ENCODE assay signal across 27 cellular contexts in genomic region chr1:240927815-240928214, GRCh38.
"Had no signal": no experiment of that assay in that cellular context is flagged by ENCODE, and none has a peak within 500 bp of the region (broad histone marks: within the 10 kb centered on the region; RNA-seq: fewer than 3 reads in every experiment).

No MANE protein-coding gene starts in this region.

- FAIRE-seq: bronchial epithelial cell, endometrium, frontal cortex, islet of Langerhans had no signal

- H3K36me3 ChIP-seq: esophagus squamous epithelium, lower lobe of right lung, sigmoid colon, upper lobe of left lung, vagina had no signal

- H3K27ac ChIP-seq: epithelial cell of prostate, esophagus squamous epithelium, lower lobe of right lung, sigmoid colon, upper lobe of left lung, vagina had no signal

- H3K9me3 ChIP-seq: lower lobe of right lung, sigmoid colon, upper lobe of left lung, vagina had no signal

- H3K4me3 ChIP-seq: esophagus squamous epithelium, lower lobe of right lung, sigmoid colon, smooth muscle cell, upper lobe of left lung, vagina had no signal

- H3K4me2 ChIP-seq: smooth muscle cell had no signal

- H3K27me3 ChIP-seq: esophagus squamous epithelium, sigmoid colon, upper lobe of left lung, vagina had no signal

- DNase-seq: activated CD4-positive, CD25-positive, alpha-beta regulatory T cell treated with anti-CD3 and anti-CD28 coated beads, Interleukin-2, amount 50 U/mL, for 72 hours; activated CD8-positive, alpha-beta memory T cell treated with anti-CD3 and anti-CD28 coated beads, Interleukin-2, amount 10 ng/mL, durations not matched to agents 7 days and 5 days; activated CD8-positive, alpha-beta T cell treated with anti-CD3 and anti-CD28 coated beads, Interleukin-2, amount 10 ng/mL, durations not matched to agents 7 days and 5 days; activated naive CD4-positive, alpha-beta T cell treated with Interleukin-2 at 50 U/mL for 16 hours; activated T-cell treated with anti-CD3 and anti-CD28 coated beads, Interleukin-2, amount 50 U/mL, for 48 hours; anterior cingulate cortex; dermis blood vessel endothelial cell; effector CD4-positive, alpha-beta T cell; esophagus squamous epithelium; lower lobe of right lung; mesendoderm; sigmoid colon; stimulated activated CD4-positive, alpha-beta T cell treated with anti-CD3 and anti-CD28 coated beads, Interleukin-1b, Interleukin-23, amount 100 ng/mL, for 48 hours; stimulated activated CD4-positive, alpha-beta T cell treated with anti-CD3 and anti-CD28 coated beads, Interleukin-4, amount 100 ng/mL, for 4 hours; stimulated activated CD8-positive, alpha-beta memory T cell treated with anti-CD3 and anti-CD28 coated beads, Interleukin-4, amount 100 ng/mL, for 48 hours; stimulated activated naive CD8-positive, alpha-beta T cell treated with anti-CD3 and anti-CD28 coated beads, Interleukin-15, amount 100 ng/mL, for 72 hours; substantia nigra; T-helper 2 cell; upper lobe of left lung had no signal

- H3K4me1 ChIP-seq: esophagus squamous epithelium, lower lobe of right lung, sigmoid colon, upper lobe of left lung, vagina had no signal

- ATAC-seq: activated CD8-positive, alpha-beta memory T cell treated with anti-CD3 and anti-CD28 coated beads, Interleukin-2, amount 10 ng/mL, durations not matched to agents 7 days and 5 days; activated CD8-positive, alpha-beta T cell treated with anti-CD3 and anti-CD28 coated beads, Interleukin-2, amount 10 ng/mL, durations not matched to agents 7 days and 5 days; stimulated activated memory B cell treated with anti-CD40 and anti-IgM and Interleukin-4, amounts not matched to agents 10 μg/mL and 1 μg/mL and 100 μg/mL, for 72 hours; stimulated activated naive CD8-positive, alpha-beta T cell treated with anti-CD3 and anti-CD28 coated beads, Interleukin-15, amount 100 ng/mL, for 72 hours had no signal
